Comparison of ENCODE assay signal across 1 cellular context in the genomic region with DNA sequence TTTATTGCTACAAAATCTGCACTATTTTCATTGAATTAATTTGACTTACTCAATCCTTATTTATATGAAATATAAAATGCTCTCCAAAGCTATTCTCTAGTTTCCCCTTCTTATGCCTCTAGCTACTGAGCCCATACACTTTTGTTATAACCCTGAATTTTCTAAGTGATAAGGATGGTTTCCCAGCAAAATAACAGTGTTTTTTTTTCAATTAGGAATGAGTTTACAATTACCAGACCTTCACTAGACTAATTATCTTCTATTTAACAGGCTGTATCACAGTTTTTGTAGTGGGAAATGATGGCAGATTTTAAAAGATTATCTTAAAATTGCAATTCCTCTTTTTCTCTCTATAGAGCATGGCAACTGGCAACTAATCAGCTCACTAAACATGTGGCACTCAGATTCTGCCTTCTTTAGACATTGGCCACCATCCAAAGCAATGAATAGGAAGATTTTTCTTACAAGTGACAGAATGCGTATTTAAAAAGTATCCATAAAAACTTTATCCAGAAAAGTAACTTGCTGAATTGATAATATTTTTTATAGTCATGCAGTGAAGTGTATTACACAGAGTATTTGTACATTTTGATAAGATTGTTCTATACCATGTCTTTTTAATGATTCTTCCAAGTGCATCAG.
TF ChIP-seq lines count a peak whose summit lies in the region.

No MANE protein-coding gene starts in this region.

TF ChIP-seq in GM23338, 12 proteins besides CTCF, POLR2A, EP300 and RAD21 (continued from another document):
- TF ChIP-seq, protein P1, sequence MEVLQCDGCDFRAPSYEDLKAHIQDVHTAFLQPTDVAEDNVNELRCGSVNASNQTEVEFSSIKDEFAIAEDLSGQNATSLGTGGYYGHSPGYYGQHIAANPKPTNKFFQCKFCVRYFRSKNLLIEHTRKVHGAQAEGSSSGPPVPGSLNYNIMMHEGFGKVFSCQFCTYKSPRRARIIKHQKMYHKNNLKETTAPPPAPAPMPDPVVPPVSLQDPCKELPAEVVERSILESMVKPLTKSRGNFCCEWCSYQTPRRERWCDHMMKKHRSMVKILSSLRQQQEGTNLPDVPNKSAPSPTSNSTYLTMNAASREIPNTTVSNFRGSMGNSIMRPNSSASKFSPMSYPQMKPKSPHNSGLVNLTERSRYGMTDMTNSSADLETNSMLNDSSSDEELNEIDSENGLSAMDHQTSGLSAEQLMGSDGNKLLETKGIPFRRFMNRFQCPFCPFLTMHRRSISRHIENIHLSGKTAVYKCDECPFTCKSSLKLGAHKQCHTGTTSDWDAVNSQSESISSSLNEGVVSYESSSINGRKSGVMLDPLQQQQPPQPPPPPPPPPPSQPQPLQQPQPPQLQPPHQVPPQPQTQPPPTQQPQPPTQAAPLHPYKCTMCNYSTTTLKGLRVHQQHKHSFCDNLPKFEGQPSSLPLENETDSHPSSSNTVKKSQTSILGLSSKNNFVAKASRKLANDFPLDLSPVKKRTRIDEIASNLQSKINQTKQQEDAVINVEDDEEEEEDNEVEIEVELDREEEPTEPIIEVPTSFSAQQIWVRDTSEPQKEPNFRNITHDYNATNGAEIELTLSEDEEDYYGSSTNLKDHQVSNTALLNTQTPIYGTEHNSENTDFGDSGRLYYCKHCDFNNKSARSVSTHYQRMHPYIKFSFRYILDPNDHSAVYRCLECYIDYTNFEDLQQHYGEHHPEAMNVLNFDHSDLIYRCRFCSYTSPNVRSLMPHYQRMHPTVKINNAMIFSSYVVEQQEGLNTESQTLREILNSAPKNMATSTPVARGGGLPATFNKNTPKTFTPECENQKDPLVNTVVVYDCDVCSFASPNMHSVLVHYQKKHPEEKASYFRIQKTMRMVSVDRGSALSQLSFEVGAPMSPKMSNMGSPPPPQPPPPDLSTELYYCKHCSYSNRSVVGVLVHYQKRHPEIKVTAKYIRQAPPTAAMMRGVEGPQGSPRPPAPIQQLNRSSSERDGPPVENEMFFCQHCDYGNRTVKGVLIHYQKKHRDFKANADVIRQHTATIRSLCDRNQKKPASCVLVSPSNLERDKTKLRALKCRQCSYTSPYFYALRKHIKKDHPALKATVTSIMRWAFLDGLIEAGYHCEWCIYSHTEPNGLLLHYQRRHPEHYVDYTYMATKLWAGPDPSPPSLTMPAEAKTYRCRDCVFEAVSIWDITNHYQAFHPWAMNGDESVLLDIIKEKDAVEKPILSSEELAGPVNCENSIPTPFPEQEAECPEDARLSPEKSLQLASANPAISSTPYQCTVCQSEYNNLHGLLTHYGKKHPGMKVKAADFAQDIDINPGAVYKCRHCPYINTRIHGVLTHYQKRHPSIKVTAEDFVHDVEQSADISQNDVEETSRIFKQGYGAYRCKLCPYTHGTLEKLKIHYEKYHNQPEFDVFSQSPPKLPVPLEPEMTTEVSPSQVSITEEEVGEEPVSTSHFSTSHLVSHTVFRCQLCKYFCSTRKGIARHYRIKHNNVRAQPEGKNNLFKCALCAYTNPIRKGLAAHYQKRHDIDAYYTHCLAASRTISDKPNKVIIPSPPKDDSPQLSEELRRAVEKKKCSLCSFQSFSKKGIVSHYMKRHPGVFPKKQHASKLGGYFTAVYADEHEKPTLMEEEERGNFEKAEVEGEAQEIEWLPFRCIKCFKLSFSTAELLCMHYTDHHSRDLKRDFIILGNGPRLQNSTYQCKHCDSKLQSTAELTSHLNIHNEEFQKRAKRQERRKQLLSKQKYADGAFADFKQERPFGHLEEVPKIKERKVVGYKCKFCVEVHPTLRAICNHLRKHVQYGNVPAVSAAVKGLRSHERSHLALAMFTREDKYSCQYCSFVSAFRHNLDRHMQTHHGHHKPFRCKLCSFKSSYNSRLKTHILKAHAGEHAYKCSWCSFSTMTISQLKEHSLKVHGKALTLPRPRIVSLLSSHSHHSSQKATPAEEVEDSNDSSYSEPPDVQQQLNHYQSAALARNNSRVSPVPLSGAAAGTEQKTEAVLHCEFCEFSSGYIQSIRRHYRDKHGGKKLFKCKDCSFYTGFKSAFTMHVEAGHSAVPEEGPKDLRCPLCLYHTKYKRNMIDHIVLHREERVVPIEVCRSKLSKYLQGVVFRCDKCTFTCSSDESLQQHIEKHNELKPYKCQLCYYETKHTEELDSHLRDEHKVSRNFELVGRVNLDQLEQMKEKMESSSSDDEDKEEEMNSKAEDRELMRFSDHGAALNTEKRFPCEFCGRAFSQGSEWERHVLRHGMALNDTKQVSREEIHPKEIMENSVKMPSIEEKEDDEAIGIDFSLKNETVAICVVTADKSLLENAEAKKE (CRISPR knock-in tag; IDR thresholded peaks at IDR 0.05), result no peak
- no peak for TF ChIP-seq POLR2AphosphoS5 (IDR thresholded peaks at IDR 0.05; ENCODE audit: low read depth)
- TF ChIP-seq ZNF114 (CRISPR knock-in tag; IDR thresholded peaks at IDR 0.05), result no peak
- TF ChIP-seq, protein P2, sequence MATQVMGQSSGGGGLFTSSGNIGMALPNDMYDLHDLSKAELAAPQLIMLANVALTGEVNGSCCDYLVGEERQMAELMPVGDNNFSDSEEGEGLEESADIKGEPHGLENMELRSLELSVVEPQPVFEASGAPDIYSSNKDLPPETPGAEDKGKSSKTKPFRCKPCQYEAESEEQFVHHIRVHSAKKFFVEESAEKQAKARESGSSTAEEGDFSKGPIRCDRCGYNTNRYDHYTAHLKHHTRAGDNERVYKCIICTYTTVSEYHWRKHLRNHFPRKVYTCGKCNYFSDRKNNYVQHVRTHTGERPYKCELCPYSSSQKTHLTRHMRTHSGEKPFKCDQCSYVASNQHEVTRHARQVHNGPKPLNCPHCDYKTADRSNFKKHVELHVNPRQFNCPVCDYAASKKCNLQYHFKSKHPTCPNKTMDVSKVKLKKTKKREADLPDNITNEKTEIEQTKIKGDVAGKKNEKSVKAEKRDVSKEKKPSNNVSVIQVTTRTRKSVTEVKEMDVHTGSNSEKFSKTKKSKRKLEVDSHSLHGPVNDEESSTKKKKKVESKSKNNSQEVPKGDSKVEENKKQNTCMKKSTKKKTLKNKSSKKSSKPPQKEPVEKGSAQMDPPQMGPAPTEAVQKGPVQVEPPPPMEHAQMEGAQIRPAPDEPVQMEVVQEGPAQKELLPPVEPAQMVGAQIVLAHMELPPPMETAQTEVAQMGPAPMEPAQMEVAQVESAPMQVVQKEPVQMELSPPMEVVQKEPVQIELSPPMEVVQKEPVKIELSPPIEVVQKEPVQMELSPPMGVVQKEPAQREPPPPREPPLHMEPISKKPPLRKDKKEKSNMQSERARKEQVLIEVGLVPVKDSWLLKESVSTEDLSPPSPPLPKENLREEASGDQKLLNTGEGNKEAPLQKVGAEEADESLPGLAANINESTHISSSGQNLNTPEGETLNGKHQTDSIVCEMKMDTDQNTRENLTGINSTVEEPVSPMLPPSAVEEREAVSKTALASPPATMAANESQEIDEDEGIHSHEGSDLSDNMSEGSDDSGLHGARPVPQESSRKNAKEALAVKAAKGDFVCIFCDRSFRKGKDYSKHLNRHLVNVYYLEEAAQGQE (IDR thresholded peaks at IDR 0.05; ENCODE audit: unreplicated experiment), result no peak
- no peak for TF ChIP-seq NANOG (IDR thresholded peaks at IDR 0.05; ENCODE audit: borderline replicate concordance)
- no peak for TF ChIP-seq EZH2phosphoT487 (IDR thresholded peaks at IDR 0.05; ENCODE audit: unreplicated experiment)
